Comparison of ENCODE assay signal across 13 cellular contexts in genomic region chr11:96328395-96329010, GRCh38. TPM values are rescaled to one million over a fixed set of nuclear protein-coding genes. Genes with fewer than 3 reads are reported as not detected.
DNase-seq lines count a peak whose midpoint lies in the region; ATAC-seq and TF ChIP-seq lines count a peak whose summit lies in the region.
"Had no signal": no experiment of that assay in that cellular context is flagged by ENCODE, and none has a peak within 500 bp of the region (broad histone marks: within the 10 kb centered on the region; RNA-seq: fewer than 3 reads in every experiment).

No MANE protein-coding gene starts in this region.

- peaks cover 81% of the 10 kb centered on the region for H3K4me1 ChIP-seq in HAP-1
- H3K4me1 ChIP-seq in PC-3 (ENCODE audit: insufficient read depth, low read length) = peaks cover 43% of the 10 kb centered on the region

- ATAC-seq in PC-3 = no peak
- ATAC-seq: body of pancreas, right cardiac atrium had no signal

- TF ChIP-seq CTCF in PC-3 (conservative IDR thresholded peaks at IDR 0.05; ENCODE audit: low read depth, low read length) (no peak), choroid plexus epithelial cell (conservative IDR thresholded peaks at IDR 0.05; ENCODE audit: low read depth, low read length) (no peak), retinal pigment epithelial cell (conservative IDR thresholded peaks at IDR 0.05; ENCODE audit: low read depth, low read length) (no peak)

- BruUV-seq in PC-3 (replicated peaks; lab: Mats Ljungman, UMichigan) = no TSS peak

- no peak overlapping the region for H2AFZ ChIP-seq in PC-3 (ENCODE audit: low read length)

- H3K79me2 ChIP-seq in PC-3 (ENCODE audit: low read length) = peaks cover 34% of the 10 kb centered on the region; the same call in 1 of the 2 replicates

- CTCF ChIA-PET in PC-3 (lab: Charles Lee) = no interaction called here

- H3K36me3 ChIP-seq in HAP-1 (replicated peaks) = no peaks in the 10 kb centered on the region
- no peaks in the 10 kb centered on the region for H3K36me3 ChIP-seq in PC-3 (ENCODE audit: low read depth, low read length)
- H3K36me3 ChIP-seq: suprapubic skin had no signal

- no peaks in the 10 kb centered on the region for H4K20me1 ChIP-seq in PC-3 (ENCODE audit: low read length)

- intact Hi-C loops in PC-3 (cut with micrococcal nuclease) (no loop called here), posterior cingulate gyrus (cut with DNase I) (no loop called here)

- POLR2A ChIA-PET in PC-3 (lab: Charles Lee; ENCODE audit: unreplicated experiment) = interaction anchor here (0.6 kb wide), 1 partner anchor 14 kb away, joined by 3 read pairs; no protein-coding TSS in a partner anchor

- no peaks in the 10 kb centered on the region for H3K9me3 ChIP-seq in HAP-1
- no peaks in the 10 kb centered on the region for H3K9me3 ChIP-seq in PC-3 (ENCODE audit: low read length)
- H3K9me3 ChIP-seq: body of pancreas, suprapubic skin had no signal

- H3K4me3 ChIP-seq in HAP-1 (peak overlapping the region; percentile 2; the same call in 1 of the 2 replicates), PC-3 (ENCODE audit: low read length) (no peak overlapping the region), choroid plexus epithelial cell (ENCODE audit: low read depth, low read length) (no peak overlapping the region), retinal pigment epithelial cell (ENCODE audit: low read length) (peak overlapping the region; percentile 20)
- H3K4me3 ChIP-seq: body of pancreas, suprapubic skin had no signal

- peak overlapping the region; percentile 39; the same call in 1 of the 2 replicates for H3K4me2 ChIP-seq in PC-3 (ENCODE audit: low read length)

- peak overlapping the region; percentile 43 for H3K27ac ChIP-seq in PC-3 (ENCODE audit: low read length)
- H3K27ac ChIP-seq: body of pancreas, suprapubic skin had no signal

- H3K27me3 ChIP-seq in HAP-1 (ENCODE audit: low read depth) (no peaks in the 10 kb centered on the region), PC-3 (ENCODE audit: low read length) (no peaks in the 10 kb centered on the region)
- H3K27me3 ChIP-seq: body of pancreas, suprapubic skin had no signal

- H3K9ac ChIP-seq in PC-3 (ENCODE audit: low read length) = no peak overlapping the region

- in situ Hi-C loops in HAP-1 (cut with MboI; ENCODE audit: low sequenced_read_pairs) (no loop called here), KBM-7 (cut with MboI; ENCODE audit: low pct_unique_long_range_greater_than_20kb, low sequenced_read_pairs) (no loop called here)

- no peaks in the 10 kb centered on the region for H3F3A ChIP-seq in PC-3 (ENCODE audit: low read length, unreplicated experiment)

- H3K9me2 ChIP-seq in PC-3 (replicated peaks; ENCODE audit: low read length) = 0 out of 2 replicates have a peak, but pooled peaks cover 3% of the 10 kb centered on the region

- DNase-seq in HAP-1 (ENCODE audit: low spot score in 2 of 2) (peak; percentile 78 to 96), PC-3 (peak; percentile 34), choroid plexus epithelial cell (ENCODE audit: low read depth) (peak; percentile 56), retinal pigment epithelial cell (ENCODE audit: low read depth) (no peak), posterior cingulate gyrus (no peak), KBM-7 (no peak), CD1c-positive myeloid dendritic cell (ENCODE audit: extremely low spot score) (no peak)
- DNase-seq: activated T-cell treated with anti-CD3 and anti-CD28 coated beads for 4 hours, body of pancreas, DMS53, NCI-H2029 treated with DMSO at 0.1 percent for 48 hours, right cardiac atrium had no signal

RNA-seq across cellular contexts. Expression of gene MAML2, which starts 14.5 kb away (rescaled TPM):
- total RNA-seq in PC-3 (2014; rRNA removed) = 10.3 and 10.9 TPM in 2 replicates

Comparison
In these comparisons a context has a peak if more than half of its experiments do, and no peak if none do; other contexts are left out.
1. DNase-seq: peak in HAP-1 (2 of 2), PC-3 (single experiment) and choroid plexus epithelial cell (single experiment); none in retinal pigment epithelial cell (single experiment), posterior cingulate gyrus (0 of 10), KBM-7 (single experiment) and CD1c-positive myeloid dendritic cell (single experiment).
2. H3K4me3 ChIP-seq: peak in HAP-1 (single experiment) and retinal pigment epithelial cell (single experiment); none in PC-3 (single experiment) and choroid plexus epithelial cell (single experiment).